ENCODE assay signal across 35 cellular contexts in the genomic region with DNA sequence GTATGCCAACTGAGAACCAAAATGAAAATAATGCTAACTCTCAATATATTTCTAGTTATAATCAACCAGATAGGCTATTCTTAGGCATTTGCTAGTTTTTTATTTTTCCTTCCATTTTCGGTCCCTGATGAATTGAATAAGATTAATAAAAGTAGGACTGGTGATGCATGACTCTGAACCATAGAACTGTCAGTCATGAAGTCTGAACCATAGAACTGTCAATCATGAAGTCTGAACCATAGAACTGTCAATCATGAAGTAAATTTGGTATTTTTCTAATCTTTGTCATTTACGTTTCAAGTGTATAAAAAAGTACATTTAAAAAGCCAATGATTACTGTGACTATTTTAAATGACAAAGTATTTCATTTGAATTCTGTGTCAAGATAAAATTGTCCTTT.
DNase-seq lines count a peak whose midpoint lies in the region; ATAC-seq, FAIRE-seq and TF ChIP-seq lines count a peak whose summit lies in the region.
"Had no signal": no experiment of that assay in that cellular context is flagged by ENCODE, and none has a peak within 500 bp of the region (broad histone marks: within the 10 kb centered on the region; RNA-seq: fewer than 3 reads in every experiment).

No MANE protein-coding gene starts in this region.

- H3K9me3 ChIP-seq in GM12878 (replicated peaks; ENCODE audit: control insufficient read depth, insufficient read depth, low read length) (no peaks in the 10 kb centered on the region), neural cell (ENCODE audit: low read length) (no peaks in the 10 kb centered on the region), ovary (no peaks in the 10 kb centered on the region)
- H3K9me3 ChIP-seq: A549; BE2C; BLaER1; BLaER1 treated with 17β-estradiol and CSF1 and Interleukin-3, amounts not matched to agents 10 nM and 100 nM; Caco-2 had no signal

- H3K79me2 ChIP-seq in GM12878 (ENCODE audit: control insufficient read depth, insufficient read depth, low read length) (no peaks in the 10 kb centered on the region), neural cell (replicated peaks; ENCODE audit: insufficient read depth, low read length) (no peaks in the 10 kb centered on the region)

- H3K4me2 ChIP-seq in GM12878 (ENCODE audit: control insufficient read depth, insufficient read depth) (no peak overlapping the region), neural cell (ENCODE audit: low read length) (no peak overlapping the region)
- H3K4me2 ChIP-seq: A549; BLaER1; BLaER1 treated with 17β-estradiol and CSF1 and Interleukin-3, amounts not matched to agents 10 nM and 100 nM had no signal

- no peaks in the 10 kb centered on the region for H3K36me3 Mint-ChIP-seq in activated T-cell treated with anti-CD3 and anti-CD28 coated beads, Interleukin-2, amount 50 U/mL, for 24 hours (ENCODE audit: low read depth)
- H3K36me3 Mint-ChIP-seq: CD14-positive monocyte; CD4-positive, alpha-beta memory T cell; CD4-positive, CD25-positive, alpha-beta regulatory T cell; CD8-positive, alpha-beta memory T cell; CD8-positive, alpha-beta T cell had no signal

- H3K27ac ChIP-seq in GM12878 (ENCODE audit: control insufficient read depth, insufficient read depth) (no peak overlapping the region), neural cell (ENCODE audit: low read length) (no peak overlapping the region), ovary (no peak overlapping the region)
- H3K27ac ChIP-seq: 22Rv1; A549; BLaER1; BLaER1 treated with 17β-estradiol and CSF1 and Interleukin-3, amounts not matched to agents 10 nM and 100 nM; C4-2B had no signal

- 41% methylated on average over 2 of the region's 2 CpGs for WGBS in GM12878 (ENCODE audit: insufficient coverage, insufficient replicate concordance, low lambda C conversion rate, missing lambda C conversion rate)
- WGBS in ovary, 3 donors: 86 to 93% (median 92%) methylated on average over 2 of the region's 2 CpGs

- H4K20me1 ChIP-seq in GM12878 (ENCODE audit: control insufficient read depth, insufficient read depth) (no peaks in the 10 kb centered on the region), neural cell (ENCODE audit: insufficient read depth) (no peaks in the 10 kb centered on the region)
- H4K20me1 ChIP-seq: BLaER1; BLaER1 treated with 17β-estradiol and CSF1 and Interleukin-3, amounts not matched to agents 10 nM and 100 nM had no signal

- H3K9ac ChIP-seq in GM12878 (ENCODE audit: control insufficient read depth, insufficient read depth, low read length) (no peak overlapping the region), neural cell (ENCODE audit: low read length) (no peak overlapping the region)
- H3K9ac ChIP-seq: BLaER1; BLaER1 treated with 17β-estradiol and CSF1 and Interleukin-3, amounts not matched to agents 10 nM and 100 nM had no signal

- intact Hi-C loops in GM12878 (cut with micrococcal nuclease; ENCODE audit: unreplicated experiment) (no loop called here), ovary (cut with DNase I) (no loop called here)

- H3K4me3 ChIP-seq in GM12878 (no peak overlapping the region), neural cell (ENCODE audit: low read length) (no peak overlapping the region), ovary (no peak overlapping the region)
- H3K4me3 ChIP-seq: A549; BLaER1; BLaER1 treated with 17β-estradiol and CSF1 and Interleukin-3, amounts not matched to agents 10 nM and 100 nM had no signal

- CTCF ChIA-PET in HEK293T (lab: Yijun Ruan, JAX): no interaction called here
- CTCF ChIA-PET in GM12878 (lab: Yijun Ruan, JAX): no interaction called here

- no peaks in the 10 kb centered on the region for H3K27me3 Mint-ChIP-seq in activated T-cell treated with anti-CD3 and anti-CD28 coated beads, Interleukin-2, amount 50 U/mL, for 24 hours
- H3K27me3 Mint-ChIP-seq: B cell; CD4-positive, alpha-beta memory T cell; CD4-positive, alpha-beta T cell; CD4-positive, CD25-positive, alpha-beta regulatory T cell; CD8-positive, alpha-beta memory T cell had no signal

- H3K27me3 ChIP-seq in GM12878 (replicated peaks in 1 of 2; ENCODE audit: control insufficient read depth in 2 of 2, insufficient read depth in 2 of 2, low read length in 1 of 2) (no peaks in the 10 kb centered on the region), neural cell (ENCODE audit: insufficient read depth, low read depth, low read length) (no peaks in the 10 kb centered on the region), ovary (no peaks in the 10 kb centered on the region)
- H3K27me3 ChIP-seq: BE2C; BLaER1; BLaER1 treated with 17β-estradiol and CSF1 and Interleukin-3, amounts not matched to agents 10 nM and 100 nM had no signal

- no peak for TF ChIP-seq EP300 in GM12878 (IDR thresholded peaks at IDR 0.05; ENCODE audit: borderline replicate concordance in 1 of 2, control insufficient read depth in 1 of 2, low read depth in 2 of 2, low read length in 2 of 2)
- TF ChIP-seq EP300 in neural cell (conservative IDR thresholded peaks at IDR 0.05; ENCODE audit: poor library complexity, severe bottlenecking): peak; percentile 93
- TF ChIP-seq EP300 in ovary (IDR thresholded peaks at IDR 0.05): no peak

- TF ChIP-seq CTCF in GM12878 (IDR thresholded peaks at IDR 0.05 in 2 of 3, conservative IDR thresholded peaks at IDR 0.05 in 1 of 3; ENCODE audit: control insufficient read depth in 2 of 3, extremely low read depth in 1 of 3, insufficient read depth in 1 of 3, low read depth in 3 of 3, low read length in 3 of 3) (no peak), neural cell (IDR thresholded peaks at IDR 0.05; ENCODE audit: poor library complexity, severe bottlenecking) (no peak), ovary (IDR thresholded peaks at IDR 0.05) (no peak)

- H2AFZ ChIP-seq in GM12878 (ENCODE audit: control insufficient read depth, low read depth, low read length): no peak overlapping the region
- no peak overlapping the region for H2AFZ ChIP-seq in neural cell (ENCODE audit: low read depth, low read length)

- ATAC-seq in GM12878 (no peak), HG02798 (IDR thresholded peaks at IDR 0.05; ENCODE audit: poor library complexity, unreplicated experiment) (no peak)
- ATAC-seq: A549; CD8-positive, alpha-beta T cell had no signal

- POLR2A ChIA-PET in HEK293T (lab: Yijun Ruan, JAX): no interaction called here
- POLR2A ChIA-PET in GM12878 (lab: Charles Lee): no interaction called here

- FAIRE-seq in GM12878 (lab: Jason Lieb, UNC): no peak
- FAIRE-seq: A204.1, A549, D721Med had no signal

- in situ Hi-C loops in GM12878 (cut with MboI): no loop called here

- H3K4me3 Mint-ChIP-seq in activated T-cell treated with anti-CD3 and anti-CD28 coated beads, Interleukin-2, amount 50 U/mL, for 24 hours: no peak overlapping the region
- H3K4me3 Mint-ChIP-seq: B cell; CD14-positive monocyte; CD4-positive, alpha-beta memory T cell; CD4-positive, alpha-beta T cell; CD4-positive, CD25-positive, alpha-beta regulatory T cell; CD8-positive, alpha-beta memory T cell; CD8-positive, alpha-beta T cell had no signal

- H3K9me3 Mint-ChIP-seq in activated T-cell treated with anti-CD3 and anti-CD28 coated beads, Interleukin-2, amount 50 U/mL, for 24 hours: no peaks in the 10 kb centered on the region
- H3K9me3 Mint-ChIP-seq: CD4-positive, alpha-beta T cell had no signal

- RAD21 ChIA-PET in GM12878 (lab: Charles Lee; ENCODE audit: unreplicated experiment): no interaction called here

- SMC1A ChIA-PET in GM12878 (lab: Charles Lee; ENCODE audit: uncharacterized antibody, unreplicated experiment): no interaction called here

- no TSS peak for BruUV-seq in GM12878 (replicated peaks; lab: Mats Ljungman, UMichigan)

- H3K4me1 Mint-ChIP-seq in activated T-cell treated with anti-CD3 and anti-CD28 coated beads, Interleukin-2, amount 50 U/mL, for 24 hours (ENCODE audit: low read depth): no peaks in the 10 kb centered on the region
- H3K4me1 Mint-ChIP-seq: B cell; CD14-positive monocyte; CD4-positive, alpha-beta memory T cell; CD4-positive, CD25-positive, alpha-beta regulatory T cell; CD8-positive, alpha-beta memory T cell had no signal

- no peak for TF ChIP-seq RAD21 in GM12878 (IDR thresholded peaks at IDR 0.05; ENCODE audit: insufficient read depth, low read depth, low read length)
- no peak for TF ChIP-seq RAD21 in neural cell (conservative IDR thresholded peaks at IDR 0.05)

- H3K4me1 ChIP-seq in GM12878 (ENCODE audit: control insufficient read depth, insufficient read depth, low read length): no peaks in the 10 kb centered on the region
- H3K4me1 ChIP-seq in ovary (ENCODE audit: insufficient read depth): no peaks in the 10 kb centered on the region
- H3K4me1 ChIP-seq: A549; BE2C; BLaER1; BLaER1 treated with 17β-estradiol and CSF1 and Interleukin-3, amounts not matched to agents 10 nM and 100 nM; Caco-2 had no signal

- no peak for DNase-seq in HEK293T (ENCODE audit: extremely low spot score)
- no peak for DNase-seq in GM12878 (ENCODE audit: low read depth, low spot score)
- DNase-seq in activated T-cell treated with anti-CD3 and anti-CD28 coated beads, Interleukin-2, amount 50 U/mL, for 24 hours: no peak
- DNase-seq in ovary: no peak
- DNase-seq: 8988T; ACHN; AML-193; BE2C; C1 segment of cervical spinal cord; Caco-2; Calu3; CD4-positive, alpha-beta memory T cell; CD4-positive, alpha-beta T cell; CD4-positive, CD25-positive, alpha-beta regulatory T cell; CD8-positive, alpha-beta memory T cell; CD8-positive, alpha-beta T cell; COR-L47; DMS 273 treated with DMSO at 0.1 percent for 48 hours; DMS153; DMS53; DMS79; DMS79 treated with DMSO at 0.1 percent for 48 hours; DND-41; EL had no signal

- no peaks in the 10 kb centered on the region for H3F3A ChIP-seq in neural cell (ENCODE audit: insufficient read depth, low read length, poor library complexity, severe bottlenecking)

- H3K36me3 ChIP-seq in GM12878 (ENCODE audit: control insufficient read depth in 2 of 2, insufficient read depth in 2 of 2, low read length in 1 of 2) (no peaks in the 10 kb centered on the region), neural cell (ENCODE audit: insufficient read depth, low read length) (no peaks in the 10 kb centered on the region), ovary (no peaks in the 10 kb centered on the region)
- H3K36me3 ChIP-seq: BE2C; BLaER1; BLaER1 treated with 17β-estradiol and CSF1 and Interleukin-3, amounts not matched to agents 10 nM and 100 nM had no signal

- TF ChIP-seq POLR2A in GM12878 (IDR thresholded peaks at IDR 0.05; ENCODE audit: low read depth, low read length) (no peak), ovary (IDR thresholded peaks at IDR 0.05) (no peak)

- H3K9me2 ChIP-seq in neural cell (ENCODE audit: insufficient read depth, low read length): no peaks in the 10 kb centered on the region

- H3K27ac Mint-ChIP-seq in activated T-cell treated with anti-CD3 and anti-CD28 coated beads, Interleukin-2, amount 50 U/mL, for 24 hours: no peak overlapping the region
- H3K27ac Mint-ChIP-seq: B cell; CD14-positive monocyte; CD4-positive, alpha-beta memory T cell; CD4-positive, alpha-beta T cell; CD4-positive, CD25-positive, alpha-beta regulatory T cell; CD8-positive, alpha-beta memory T cell; CD8-positive, alpha-beta T cell had no signal

TF ChIP-seq in neural cell, 6 proteins besides CTCF, POLR2A, EP300 and RAD21:
- TF ChIP-seq POLR2AphosphoS5 (IDR thresholded peaks at IDR 0.05) (peak; percentile 48), TAF1 (IDR thresholded peaks at IDR 0.05; ENCODE audit: low read depth) (no peak)
